In the genomic region with DNA sequence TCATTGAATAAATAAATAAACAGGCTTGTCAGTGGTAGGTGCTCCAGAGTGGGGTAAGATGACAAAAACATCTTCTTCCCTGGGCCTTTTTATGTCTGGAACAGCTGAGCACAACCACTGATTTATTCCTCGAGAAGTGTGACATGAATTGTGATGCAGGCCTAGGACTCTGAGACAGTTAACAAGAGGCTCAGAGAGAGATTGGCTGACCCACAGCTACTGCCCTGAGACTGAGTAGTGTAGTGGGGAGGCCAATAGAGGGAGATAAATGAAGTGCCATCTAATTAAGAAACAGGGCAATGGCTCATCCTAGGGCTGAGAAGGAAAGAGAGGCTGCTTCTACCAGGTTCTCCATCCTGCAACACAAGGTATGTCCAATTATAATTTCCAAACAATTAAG, we compare ENCODE assay signal across 30 cellular contexts.
"Had no signal": no experiment of that assay in that cellular context is flagged by ENCODE, and none has a peak within 500 bp of the region (broad histone marks: within the 10 kb centered on the region; RNA-seq: fewer than 3 reads in every experiment).

No MANE protein-coding gene starts in this region.

- H3K27ac Mint-ChIP-seq: activated B cell treated with CpG ODN at 0.5 μM for 24 hours; activated CD4-positive, alpha-beta memory T cell treated with anti-CD3 and anti-CD28 coated beads for 36 hours; activated CD4-positive, alpha-beta T cell treated with anti-CD3 and anti-CD28 coated beads, Interleukin-2, amount 10 ng/mL, durations not matched to agents 24 days and 14 days; activated naive CD4-positive, alpha-beta T cell treated with anti-CD3 and anti-CD28 coated beads, Interleukin-2, amount 50 U/mL, for 72 hours; activated naive CD8-positive, alpha-beta T cell treated with anti-CD3 and anti-CD28 coated beads, Interleukin-2, amount 50 U/mL, for 24 hours; T-helper 2 cell treated with Interferon-gamma antibody and Interleukin-4, amounts not matched to agents 5 μg/mL and 100 μg/mL, for 36 hours had no signal

- ATAC-seq: activated naive CD4-positive, alpha-beta T cell treated with anti-CD3 and anti-CD28 coated beads, Interleukin-2, amount 50 U/mL, for 72 hours; activated naive CD8-positive, alpha-beta T cell treated with anti-CD3 and anti-CD28 coated beads, Interleukin-2, amount 50 U/mL, for 24 hours; activated T-cell treated with anti-CD3 and anti-CD28 coated beads, Interleukin-2, amount 50 U/mL, for 4 hours; body of pancreas; Panc1; Right ventricle myocardium inferior had no signal

- FAIRE-seq: bronchial epithelial cell had no signal

- DNase-seq: activated B cell treated with CpG ODN at 0.5 μM for 24 hours; activated CD4-positive, alpha-beta memory T cell treated with anti-CD3 and anti-CD28 coated beads for 36 hours; activated CD4-positive, alpha-beta T cell treated with anti-CD3 and anti-CD28 coated beads for 1 hour; activated CD4-positive, alpha-beta T cell treated with anti-CD3 and anti-CD28 coated beads, Interleukin-2, amount 10 ng/mL, durations not matched to agents 24 days and 14 days; activated CD8-positive, alpha-beta memory T cell treated with anti-CD3 and anti-CD28 coated beads for 24 hours; activated effector memory CD4-positive, alpha-beta T cell treated with anti-CD3 and anti-CD28 coated beads, Interleukin-2, amount 50 U/mL, for 16 hours; activated naive CD4-positive, alpha-beta T cell treated with Interleukin-2 at 50 U/mL for 16 hours; activated naive CD8-positive, alpha-beta T cell treated with anti-CD3 and anti-CD28 coated beads, Interleukin-2, amount 50 U/mL, for 24 hours; activated T-cell treated with anti-CD3 and anti-CD28 coated beads, Interleukin-2, amount 50 U/mL, for 4 hours; amniotic stem cell; body of pancreas; KG1; NCI-H1092; NCI-H1417; NCI-H2029 treated with DMSO at 0.1 percent for 48 hours; NCI-H345; NCI-H510A; NCI-H526 treated with DMSO at 0.1 percent for 48 hours; NCI-H82; NK-92 treated with Interleukin-12 subunit alpha and Interleukin-12 subunit beta, amount 100 ng/mL, for 24 hours; OCI-M1; RPMI8226 had no signal

- H3K27me3 ChIP-seq: ascending aorta, body of pancreas had no signal

- H3K27ac ChIP-seq: ascending aorta, body of pancreas, SK-N-MC had no signal

- H3K4me3 ChIP-seq: ascending aorta, body of pancreas, SK-N-MC had no signal

- H3K36me3 Mint-ChIP-seq: activated CD4-positive, alpha-beta memory T cell treated with anti-CD3 and anti-CD28 coated beads for 36 hours had no signal

- H3K4me3 Mint-ChIP-seq: activated B cell treated with CpG ODN at 0.5 μM for 24 hours; activated CD4-positive, alpha-beta memory T cell treated with anti-CD3 and anti-CD28 coated beads for 36 hours; activated CD4-positive, alpha-beta T cell treated with anti-CD3 and anti-CD28 coated beads, Interleukin-2, amount 10 ng/mL, durations not matched to agents 24 days and 14 days; activated naive CD8-positive, alpha-beta T cell treated with anti-CD3 and anti-CD28 coated beads, Interleukin-2, amount 50 U/mL, for 24 hours; activated T-cell treated with anti-CD3 and anti-CD28 coated beads, Interleukin-2, amount 50 U/mL, for 4 hours; IgD-negative memory B cell; T-helper 2 cell treated with Interferon-gamma antibody and Interleukin-4, amounts not matched to agents 5 μg/mL and 100 μg/mL, for 36 hours had no signal

- H3K9me3 ChIP-seq: ascending aorta, body of pancreas had no signal

- H3K36me3 ChIP-seq: ascending aorta had no signal

- H3K27me3 Mint-ChIP-seq: activated B cell treated with CpG ODN at 0.5 μM for 24 hours; activated CD4-positive, alpha-beta memory T cell treated with anti-CD3 and anti-CD28 coated beads for 36 hours; activated CD4-positive, alpha-beta T cell treated with anti-CD3 and anti-CD28 coated beads, Interleukin-2, amount 10 ng/mL, durations not matched to agents 24 days and 14 days; activated naive CD8-positive, alpha-beta T cell treated with anti-CD3 and anti-CD28 coated beads, Interleukin-2, amount 50 U/mL, for 24 hours; IgD-negative memory B cell had no signal

- H3K4me1 Mint-ChIP-seq: activated B cell treated with CpG ODN at 0.5 μM for 24 hours; activated CD4-positive, alpha-beta T cell treated with anti-CD3 and anti-CD28 coated beads, Interleukin-2, amount 10 ng/mL, durations not matched to agents 24 days and 14 days; activated naive CD8-positive, alpha-beta T cell treated with anti-CD3 and anti-CD28 coated beads, Interleukin-2, amount 50 U/mL, for 24 hours; IgD-negative memory B cell had no signal

- H3K4me1 ChIP-seq: ascending aorta, body of pancreas had no signal
